ENCODE assay signal across 8 cellular contexts in the genomic region with DNA sequence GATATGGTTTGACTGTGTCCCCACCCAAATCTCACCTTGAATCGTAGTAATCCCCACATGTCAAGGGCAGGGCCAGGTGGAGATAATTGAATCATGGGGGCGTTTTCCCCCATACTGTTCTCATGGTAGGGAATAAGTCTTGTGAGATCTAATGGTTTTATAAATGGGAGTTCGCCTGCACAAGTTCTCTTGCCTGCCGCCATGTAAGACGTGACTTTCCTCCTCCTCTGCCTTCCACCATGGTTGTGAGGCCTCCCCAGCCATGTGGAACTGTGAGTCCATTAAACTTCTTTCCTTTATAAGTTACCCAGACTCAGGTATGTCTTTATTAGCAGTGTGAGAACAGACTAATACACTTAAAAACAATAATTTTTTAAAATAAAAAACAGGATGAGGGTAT. TPM values are rescaled to one million over a fixed set of nuclear protein-coding genes. Genes with fewer than 3 reads are reported as not detected.
A peak's percentile ranks its signal among the peaks of the same experiment; 100 is the strongest.
DNase-seq lines count a peak whose midpoint lies in the region; ATAC-seq, FAIRE-seq and TF ChIP-seq lines count a peak whose summit lies in the region.
"Not testable (repeated sequence)": the region's sequence is repeated elsewhere in the genome, so short reads cannot be mapped to it uniquely, and the experiment has no call there.
"Had no signal": no experiment of that assay in that cellular context is flagged by ENCODE, and none has a peak within 500 bp of the region (broad histone marks: within the 10 kb centered on the region; RNA-seq: fewer than 3 reads in every experiment).

No MANE protein-coding gene starts in this region.

- not testable (repeated sequence) for TF ChIP-seq EP300 in K562 (IDR thresholded peaks at IDR 0.05; ENCODE audit: low read length); HepG2 (IDR thresholded peaks at IDR 0.05; ENCODE audit: low read depth in 2 of 2, low read length in 2 of 2); HepG2 (CRISPR knock-in tag; IDR thresholded peaks at IDR 0.05; ENCODE audit: borderline replicate concordance)

- 5% methylated on average over 5 of the region's 5 CpGs for WGBS in K562 (ENCODE audit: insufficient coverage, low coverage, missing lambda C conversion rate)
- 40% methylated on average over 5 of the region's 5 CpGs for WGBS in HepG2 (ENCODE audit: low lambda C conversion rate)

- not testable (repeated sequence) for H3K4me3 ChIP-seq in K562; coronary artery; HepG2 (replicated peaks in 1 of 3; ENCODE audit: insufficient read depth in 1 of 3, low read depth in 2 of 3, low read length in 3 of 3)

- not testable (repeated sequence) for TF ChIP-seq CTCF in K562 (IDR thresholded peaks at IDR 0.05 in 2 of 3, conservative IDR thresholded peaks at IDR 0.05 in 1 of 3; ENCODE audit: insufficient read depth in 2 of 3, low read depth in 1 of 3, low read length in 3 of 3); coronary artery (IDR thresholded peaks at IDR 0.05); HepG2 (CRISPR knock-in tag; IDR thresholded peaks at IDR 0.05)

- in situ Hi-C loops in K562 (cut with MboI); HepG2 (cut with HindIII; ENCODE audit: extremely low pct_ligation_motif_present, low pct_unique_long_range_greater_than_20kb): not testable (repeated sequence)

- FAIRE-seq in K562 (lab: Jason Lieb, UNC); HepG2 (lab: Jason Lieb, UNC): not testable (repeated sequence)

- not testable (repeated sequence) for H3K9me1 ChIP-seq in K562 (ENCODE audit: control insufficient read depth, insufficient read depth, low read length)

- POLR2A ChIA-PET in K562 (lab: Yijun Ruan, JAX); HepG2 (lab: Yijun Ruan, JAX): not testable (repeated sequence)

- not testable (repeated sequence) for H3K9me3 ChIP-seq in K562 (replicated peaks; ENCODE audit: control insufficient read depth, insufficient read depth, low read depth, low read length); HepG2 (ENCODE audit: low read length)

- not testable (repeated sequence) for DNase-seq in K562 (ENCODE audit: extremely low read depth in 1 of 4, low spot score in 3 of 4); HepG2 (ENCODE audit: low spot score)
- DNase-seq in coronary artery (ENCODE audit: low spot score) = peak; percentile 33

- not testable (repeated sequence) for H3K27me3 ChIP-seq in K562 (ENCODE audit: control insufficient read depth in 2 of 2, insufficient read depth in 2 of 2, low read length in 2 of 2); HepG2 (ENCODE audit: control insufficient read depth in 1 of 2, insufficient read depth in 2 of 2, low read length in 2 of 2)

- H3K4me2 ChIP-seq in K562 (ENCODE audit: insufficient read depth, low read length); HepG2 (ENCODE audit: low read depth, low read length): not testable (repeated sequence)

- BruUV-seq in K562 (replicated peaks; lab: Mats Ljungman, UMichigan); HepG2 (replicated peaks; lab: Mats Ljungman, UMichigan): not testable (repeated sequence)

- not testable (repeated sequence) for ATAC-seq in K562, HepG2

- not testable (repeated sequence) for H3K36me3 ChIP-seq in K562 (ENCODE audit: control insufficient read depth, insufficient read depth, low read length); HepG2 (replicated peaks in 1 of 2; ENCODE audit: control insufficient read depth in 1 of 2, insufficient read depth in 2 of 2, low read length in 2 of 2)

- not testable (repeated sequence) for H3K27ac ChIP-seq in K562 (ENCODE audit: extremely low read depth, low read depth, low read length); coronary artery; HepG2 (ENCODE audit: extremely low read length, insufficient read depth, low read length)

- intact Hi-C loops in K562 (cut with micrococcal nuclease); HepG2 (cut with micrococcal nuclease; ENCODE audit: unreplicated experiment): not testable (repeated sequence)

- not testable (repeated sequence) for H4K20me1 ChIP-seq in K562 (replicated peaks; ENCODE audit: control insufficient read depth, insufficient read depth, low read length); HepG2 (ENCODE audit: insufficient read depth, low read length)

- H3K9ac ChIP-seq in K562 (ENCODE audit: insufficient read depth in 1 of 2, low read depth in 2 of 2, low read length in 2 of 2); HepG2 (ENCODE audit: insufficient read depth, low read depth, low read length): not testable (repeated sequence)

- TF ChIP-seq POLR2A in K562 (conservative IDR thresholded peaks at IDR 0.05); HepG2 (IDR thresholded peaks at IDR 0.05; ENCODE audit: insufficient read depth in 1 of 2, low read depth in 2 of 2, low read length in 2 of 2): not testable (repeated sequence)

- not testable (repeated sequence) for H2AFZ ChIP-seq in K562 (ENCODE audit: low read depth, low read length); HepG2 (ENCODE audit: low read length)

- H3K4me1 ChIP-seq in K562 (replicated peaks in 1 of 2; ENCODE audit: control insufficient read depth in 2 of 2, insufficient read depth in 2 of 2, low read length in 2 of 2); HepG2 (ENCODE audit: insufficient read depth, low read length): not testable (repeated sequence)

- H3K79me2 ChIP-seq in K562 (ENCODE audit: control insufficient read depth, insufficient read depth, low read length); HepG2 (ENCODE audit: insufficient read depth, low read length): not testable (repeated sequence)

- TF ChIP-seq RAD21 in K562 (CRISPR knock-in tag; conservative IDR thresholded peaks at IDR 0.05 in 1 of 2, IDR thresholded peaks at IDR 0.05 in 1 of 2); HepG2 (CRISPR knock-in tag; IDR thresholded peaks at IDR 0.05): not testable (repeated sequence)

- CTCF ChIA-PET in K562 (lab: Yijun Ruan, JAX; ENCODE audit: low intra/inter-chr PET ratio); HepG2 (lab: Yijun Ruan, JAX; ENCODE audit: low intra/inter-chr PET ratio, low total read pairs): not testable (repeated sequence)

TF ChIP-seq in K562, 482 proteins besides CTCF, POLR2A, EP300 and RAD21:
- TF ChIP-seq ZNF431 (CRISPR knock-in tag; IDR thresholded peaks at IDR 0.05) = peak; percentile 64; the same call in 1 of the 2 replicates
- peak; percentile 64 for TF ChIP-seq ZFP36 (IDR thresholded peaks at IDR 0.05; ENCODE audit: low read depth, low read length, partially characterized antibody)

TF ChIP-seq in HepG2, 621 proteins besides CTCF, POLR2A, EP300 and RAD21:
- TF ChIP-seq ZNF430 (CRISPR knock-in tag; IDR thresholded peaks at IDR 0.05) = 0 out of 2 replicates have a peak, but pooled peaks have one; percentile 27

RNA-seq across cellular contexts. Expression of gene SPRY4, which starts 52.2 kb away (rescaled TPM):
- 49.3 and 108 TPM in 2 replicates for total RNA-seq in K562 (2011; cell fraction: chromatin; rRNA removed; ENCODE audit: low replicate concordance)
- 62.4 and 87.6 TPM in 2 replicates for total RNA-seq in K562 (2011; cell fraction: nucleolus; rRNA removed)
- total RNA-seq in K562 (2011; cell fraction: nucleoplasm; rRNA removed) = 57.4 and 69.9 TPM in 2 replicates
- total RNA-seq in K562 (2014; rRNA removed) = 11.2 and 20.4 TPM in 2 replicates
- 8.8 and 9.5 TPM in 2 replicates for total RNA-seq in K562 (2014; rRNA removed; fragmentation: Illumina TruSeq; extraction: Trizol)
- total RNA-seq in K562 (2015; rRNA removed; fragmentation: Illumina TruSeq; extraction: Trizol) = 7.1 and 8.9 TPM in 2 replicates
- total RNA-seq in K562 (2021) = 20.0 and 24.2 TPM in 2 replicates
- 6.0 and 6.3 TPM in 2 replicates for polyA plus RNA-seq in K562 (2011; rRNA removed)
- 5.5 and 10.9 TPM in 2 replicates for polyA plus RNA-seq in K562 (2011; cell fraction: cytosol; rRNA removed)
- 15.8 and 47.7 TPM in 2 replicates for polyA plus RNA-seq in K562 (2011; cell fraction: nucleus; rRNA removed)
- 16.9 and 24.3 TPM in 2 replicates for polyA plus RNA-seq in K562 (2012)
- 12.2 and 19.8 TPM in 2 replicates for polyA plus RNA-seq in K562 (2014; fragmentation: Illumina TruSeq; extraction: Trizol)
- 1 to 10 TPM; 2.6 to 3.1 TPM for polyA plus RNA-seq in K562 (2014; fragmentation: Nextera tagmentation; extraction: Ambion mirVana)
- polyA plus RNA-seq in K562 (2014; rRNA removed) = 11.6 and 14.9 TPM in 2 replicates
- polyA minus RNA-seq in K562 (2011; rRNA and poly(A)+ RNA removed) = 9.9 and 18.2 TPM in 2 replicates
- 8.3 and 14.6 TPM in 2 replicates for polyA minus RNA-seq in K562 (2011; cell fraction: cytosol; rRNA and poly(A)+ RNA removed)
- polyA minus RNA-seq in K562 (2011; cell fraction: nucleus; rRNA and poly(A)+ RNA removed) = 26.0 and 38.8 TPM in 2 replicates
- 8.9 and 9.0 TPM in 2 replicates for total RNA-seq in HepG2 (2016; rRNA removed; fragmentation: Illumina TruSeq; extraction: Trizol)
- total RNA-seq in HepG2 (2016; cell fraction: cytosol; rRNA removed; fragmentation: Illumina TruSeq; extraction: Trizol; ENCODE audit: low read depth) = 1.6 and 1.8 TPM in 2 replicates
- 8.3 and 8.7 TPM in 2 replicates for total RNA-seq in HepG2 (2016; cell fraction: insoluble cytoplasmic fraction; rRNA removed; fragmentation: Illumina TruSeq; extraction: Trizol)
- 5.8 and 6.0 TPM in 2 replicates for total RNA-seq in HepG2 (2016; cell fraction: membrane; rRNA removed; fragmentation: Illumina TruSeq; extraction: Trizol)
- 12.5 and 16.8 TPM in 2 replicates for total RNA-seq in HepG2 (2016; cell fraction: nucleus; rRNA removed; fragmentation: Illumina TruSeq; extraction: Trizol)
- 17.8 and 19.2 TPM in 2 replicates for polyA plus RNA-seq in HepG2 (2011; rRNA removed)
- 10.9 and 12.6 TPM in 2 replicates for polyA plus RNA-seq in HepG2 (2011; cell fraction: cytosol; rRNA removed)
- 61.0 and 63.7 TPM in 2 replicates for polyA plus RNA-seq in HepG2 (2011; cell fraction: nucleus; rRNA removed)
- polyA plus RNA-seq in HepG2 (2012) = 10.0 and 17.2 TPM in 2 replicates
- polyA plus RNA-seq in HepG2 (2016; cell fraction: cytosol; fragmentation: Illumina TruSeq; extraction: Trizol; ENCODE audit: low read depth) = 0.37 and 0.40 TPM in 2 replicates
- 6.9 and 9.0 TPM in 2 replicates for polyA plus RNA-seq in HepG2 (2016; cell fraction: insoluble cytoplasmic fraction; fragmentation: Illumina TruSeq; extraction: Trizol; ENCODE audit: low read depth)
- 2.0 and 2.1 TPM in 2 replicates for polyA plus RNA-seq in HepG2 (2016; cell fraction: membrane; fragmentation: Illumina TruSeq; extraction: Trizol; ENCODE audit: low read depth)
- polyA plus RNA-seq in HepG2 (2016; cell fraction: nucleus; fragmentation: Illumina TruSeq; extraction: Trizol; ENCODE audit: insufficient read depth, low read depth) = 21.3 and 22.7 TPM in 2 replicates
- polyA minus RNA-seq in HepG2 (2011; rRNA and poly(A)+ RNA removed; ENCODE audit: low replicate concordance) = 0.09 and 81.1 TPM in 2 replicates
- 21.7 and 22.2 TPM in 2 replicates for polyA minus RNA-seq in HepG2 (2011; cell fraction: cytosol; rRNA and poly(A)+ RNA removed)
- 40.0 and 40.4 TPM in 2 replicates for polyA minus RNA-seq in HepG2 (2011; cell fraction: nucleus; rRNA and poly(A)+ RNA removed)
- total RNA-seq: B cell; CD4-positive, alpha-beta memory T cell had no signal
- polyA plus RNA-seq: CD14-positive monocyte; CD4-positive, alpha-beta memory T cell; CD4-positive, CD25-positive, alpha-beta regulatory T cell; CD8-positive, alpha-beta memory T cell had no signal
